ENCODE assay signal across 15 cellular contexts in genomic region chr17:41695134-41695661, GRCh38. TPM values are rescaled to one million over a fixed set of nuclear protein-coding genes. Genes with fewer than 3 reads are reported as not detected.
DNase-seq lines count a peak whose midpoint lies in the region; ATAC-seq, FAIRE-seq and TF ChIP-seq lines count a peak whose summit lies in the region.
"Had no signal": no experiment of that assay in that cellular context is flagged by ENCODE, and none has a peak within 500 bp of the region (broad histone marks: within the 10 kb centered on the region; RNA-seq: fewer than 3 reads in every experiment).

No MANE protein-coding gene starts in this region.

- H2BK5ac ChIP-seq in mesenchymal stem cell (ENCODE audit: low read depth, low read length, poor library complexity, severe bottlenecking) = no peak overlapping the region

- no peak overlapping the region for H4K91ac ChIP-seq in mesenchymal stem cell (ENCODE audit: low read length)

- ATAC-seq in GM12878 (peak; percentile 6; the same call in 1 of the 3 replicates), HG03565 (IDR thresholded peaks at IDR 0.05; ENCODE audit: unreplicated experiment) (no peak), HG03378 (IDR thresholded peaks at IDR 0.05; ENCODE audit: unreplicated experiment) (no peak)

- H3K4me2 ChIP-seq in GM12878 (ENCODE audit: control insufficient read depth, insufficient read depth) (no peak overlapping the region), mesenchymal stem cell (ENCODE audit: low read length, poor library complexity, severe bottlenecking) (no peak overlapping the region)

- peaks cover 9% of the 10 kb centered on the region for H4K20me1 ChIP-seq in GM12878 (ENCODE audit: control insufficient read depth, insufficient read depth)

- H3K9me3 ChIP-seq in GM12878 (replicated peaks; ENCODE audit: control insufficient read depth, insufficient read depth, low read length) = no peaks in the 10 kb centered on the region
- no peaks in the 10 kb centered on the region for H3K9me3 ChIP-seq in mesenchymal stem cell (ENCODE audit: control insufficient read depth, low read length)
- H3K9me3 ChIP-seq: colonic mucosa, HAP-1, MG63 had no signal

- TF ChIP-seq CTCF in GM12878 (IDR thresholded peaks at IDR 0.05 in 2 of 3, conservative IDR thresholded peaks at IDR 0.05 in 1 of 3; ENCODE audit: control insufficient read depth in 2 of 3, extremely low read depth in 1 of 3, insufficient read depth in 1 of 3, low read depth in 3 of 3, low read length in 3 of 3) (no peak), mesothelial cell of epicardium (IDR thresholded peaks at IDR 0.05; ENCODE audit: unreplicated experiment) (no peak)

- FAIRE-seq in GM12878 (lab: Jason Lieb, UNC) = no peak

- no peak overlapping the region for H2BK120ac ChIP-seq in mesenchymal stem cell (ENCODE audit: low read depth, low read length)

- H3K4ac ChIP-seq in mesenchymal stem cell (ENCODE audit: low read depth in 1 of 2, low read length in 2 of 2) = no peak overlapping the region

- H2AK5ac ChIP-seq in mesenchymal stem cell (ENCODE audit: low read length, severe bottlenecking) = no peak overlapping the region

- H3K4me3 Mint-ChIP-seq in mesothelial cell of epicardium = no peak overlapping the region

- no peaks in the 10 kb centered on the region for H3K27me3 Mint-ChIP-seq in mesothelial cell of epicardium (ENCODE audit: low read depth)

- SMC1A ChIA-PET in GM12878 (lab: Charles Lee; ENCODE audit: uncharacterized antibody, unreplicated experiment) = interaction anchor here (1.3 to 3.8 kb wide), 5 partner anchors 16 to 33 kb away, joined by 3 to 57 read pairs (median 9); no protein-coding TSS in a partner anchor

- DNase-seq in DMS53 (lab: John Stamatoyannopoulos, UW) = peak; percentile 36
- no peak for DNase-seq in DMS53 treated with DMSO at 0.1 percent for 48 hours (lab: John Stamatoyannopoulos, UW; ENCODE audit: unreplicated experiment)
- peak; percentile 27 for DNase-seq in G401 (ENCODE audit: low spot score)
- no peak for DNase-seq in GM12878 (ENCODE audit: low read depth, low spot score)
- peak; percentile 33 for DNase-seq in mesenchymal stem cell
- DNase-seq in mesothelial cell of epicardium (ENCODE audit: low spot score in 2 of 2, unreplicated experiment in 2 of 2) = no peak

- H3K14ac ChIP-seq in mesenchymal stem cell (ENCODE audit: low read length in 2 of 2) = no peak overlapping the region

- peaks cover 8% of the 10 kb centered on the region for H3K4me1 ChIP-seq in GM12878 (ENCODE audit: control insufficient read depth, insufficient read depth, low read length)
- peaks cover 19% of the 10 kb centered on the region for H3K4me1 ChIP-seq in mesenchymal stem cell (ENCODE audit: control insufficient read depth, insufficient read depth, low read depth, low read length)

- no peak for TF ChIP-seq EP300 in GM12878 (IDR thresholded peaks at IDR 0.05; ENCODE audit: borderline replicate concordance in 1 of 2, control insufficient read depth in 1 of 2, low read depth in 2 of 2, low read length in 2 of 2)

- H2AFZ ChIP-seq in GM12878 (ENCODE audit: control insufficient read depth, low read depth, low read length) (no peak overlapping the region), mesenchymal stem cell (ENCODE audit: low read depth, low read length) (no peak overlapping the region)

- no peak overlapping the region for H2BK15ac ChIP-seq in mesenchymal stem cell (ENCODE audit: low read depth, poor library complexity, severe bottlenecking)

- 86% methylated on average over 7 of the region's 7 CpGs for WGBS in GM12878 (ENCODE audit: insufficient coverage, insufficient replicate concordance, low lambda C conversion rate, missing lambda C conversion rate)
- 95% methylated on average over 6 of the region's 7 CpGs for WGBS in mesenchymal stem cell

- no peaks in the 10 kb centered on the region for H3K9me3 Mint-ChIP-seq in mesothelial cell of epicardium
- H3K9me3 Mint-ChIP-seq: CD8-positive, alpha-beta memory T cell had no signal

- H3K36me3 Mint-ChIP-seq in mesothelial cell of epicardium = peaks cover 19% of the 10 kb centered on the region

- H3K36me3 ChIP-seq in GM12878 (ENCODE audit: control insufficient read depth in 2 of 2, insufficient read depth in 2 of 2, low read length in 1 of 2) (peaks cover 18 to 29% of the 10 kb centered on the region in 2 experiments), mesenchymal stem cell (ENCODE audit: control insufficient read depth in 1 of 2, insufficient read depth in 2 of 2, low read depth in 1 of 2, low read length in 2 of 2) (peaks cover 35 to 51% of the 10 kb centered on the region in 2 experiments)

- H3K79me2 ChIP-seq in GM12878 (ENCODE audit: control insufficient read depth, insufficient read depth, low read length) = peaks cover 14% of the 10 kb centered on the region

- CTCF ChIA-PET in GM12878 (lab: Yijun Ruan, JAX) = interaction anchor here (0.6 to 10.4 kb wide), 14 partner anchors 8 to 145 kb away, joined by 3 to 265 read pairs (median 6); partner anchors contain the start of gene GAST

- H3K9ac ChIP-seq in GM12878 (ENCODE audit: control insufficient read depth, insufficient read depth, low read length) = no peak overlapping the region
- no peak overlapping the region for H3K9ac ChIP-seq in mesenchymal stem cell (ENCODE audit: low read length)

- no peak overlapping the region for H4K8ac ChIP-seq in mesenchymal stem cell (ENCODE audit: low read length)

- H3K27ac Mint-ChIP-seq in mesothelial cell of epicardium = no peak overlapping the region

- H3K4me3 ChIP-seq in GM12878 = no peak overlapping the region
- H3K4me3 ChIP-seq in mesenchymal stem cell (ENCODE audit: insufficient read depth in 1 of 2, low read depth in 1 of 2, low read length in 2 of 2) = no peak overlapping the region
- H3K4me3 ChIP-seq: colonic mucosa, HAP-1, lung, MG63 had no signal

- no peak overlapping the region for H3K23ac ChIP-seq in mesenchymal stem cell (ENCODE audit: low read length in 2 of 2)

- in situ Hi-C loops in G401 (cut with HindIII; ENCODE audit: low sequenced_read_pairs) = no loop called here
- in situ Hi-C loops in GM12878 (cut with MboI) = loop anchor here (25.0 kb wide), 2 partner anchors 1517 to 1667 kb away; partner anchors contain the start of gene TMEM106A

- BruUV-seq in GM12878 (replicated peaks; lab: Mats Ljungman, UMichigan) = no TSS peak

- intact Hi-C loops in GM12878 (cut with micrococcal nuclease; ENCODE audit: unreplicated experiment) = no loop called here

- H3K4me1 Mint-ChIP-seq in mesothelial cell of epicardium = peaks cover 9% of the 10 kb centered on the region

- no peaks in the 10 kb centered on the region for H3K79me1 ChIP-seq in mesenchymal stem cell (replicated peaks; ENCODE audit: low read length, poor library complexity, severe bottlenecking)

- no peak for TF ChIP-seq RAD21 in GM12878 (IDR thresholded peaks at IDR 0.05; ENCODE audit: insufficient read depth, low read depth, low read length)

- POLR2A ChIA-PET in GM12878 (lab: Charles Lee) = interaction anchor here (0.6 to 3.1 kb wide), 3 partner anchors 16 to 145 kb away, joined by 3 to 16 read pairs (median 3); no protein-coding TSS in a partner anchor

- no peak overlapping the region for H3K18ac ChIP-seq in mesenchymal stem cell (ENCODE audit: low read depth in 1 of 2, low read length in 2 of 2)

- RAD21 ChIA-PET in GM12878 (lab: Charles Lee; ENCODE audit: unreplicated experiment) = interaction anchor here (1.1 to 2.8 kb wide), 8 partner anchors 13 to 46 kb away, joined by 3 to 38 read pairs (median 7); no protein-coding TSS in a partner anchor

- H2BK12ac ChIP-seq in mesenchymal stem cell (ENCODE audit: low read length in 2 of 2) = no peak overlapping the region

- TF ChIP-seq POLR2A in GM12878 (IDR thresholded peaks at IDR 0.05; ENCODE audit: low read depth, low read length) = 0 out of 2 replicates have a peak, but pooled peaks have one; percentile 35

- no peaks in the 10 kb centered on the region for H3K27me3 ChIP-seq in GM12878 (replicated peaks in 1 of 2; ENCODE audit: control insufficient read depth in 2 of 2, insufficient read depth in 2 of 2, low read length in 1 of 2)
- H3K27me3 ChIP-seq in mesenchymal stem cell (ENCODE audit: control insufficient read depth in 1 of 2, insufficient read depth in 1 of 2, low read length in 2 of 2) = no peaks in the 10 kb centered on the region
- H3K27me3 ChIP-seq: colonic mucosa, MG63 had no signal

- H3K27ac ChIP-seq in GM12878 (ENCODE audit: control insufficient read depth, insufficient read depth) (no peak overlapping the region), mesenchymal stem cell (ENCODE audit: low read length, poor library complexity, severe bottlenecking) (peak overlapping the region; percentile 8)
- H3K27ac ChIP-seq: colonic mucosa had no signal

RNA-seq across cellular contexts. Expression of gene EIF1, which starts 6.5 kb away (rescaled TPM):
- total RNA-seq in G401 (2014; rRNA removed; shearing (Covaris generic)) = 18.0 and 39.6 TPM in 2 replicates
- 163 and 168 TPM in 2 replicates for total RNA-seq in GM12878 (2013; cell fraction: nucleolus; rRNA removed)
- 51.0 and 52.6 TPM in 2 replicates for total RNA-seq in GM12878 (2014; rRNA removed)
- 39.4 and 46.7 TPM in 2 replicates for total RNA-seq in GM12878 (2014; rRNA removed; fragmentation: Illumina TruSeq; extraction: Trizol)
- 594 and 609 TPM in 2 replicates for total RNA-seq in GM12878 (2021)
- 318 TPM for polyA plus RNA-seq in GM12878 (2011; ENCODE audit: low read depth)
- 367 TPM in 2 replicates for polyA plus RNA-seq in GM12878 (2011; rRNA removed)
- 104 and 156 TPM in 2 replicates for polyA plus RNA-seq in GM12878 (2011; cell fraction: cytosol; rRNA removed)
- polyA plus RNA-seq in GM12878 (2011; cell fraction: nucleus; rRNA removed) = 149 and 225 TPM in 2 replicates
- 834 and 1,158 TPM in 2 replicates for polyA plus RNA-seq in GM12878 (2012)
- polyA plus RNA-seq in GM12878 (2014; fragmentation: Illumina TruSeq; extraction: Trizol) = 325 and 382 TPM in 2 replicates
- 100 to 1,000 TPM; 670 to 687 TPM for polyA plus RNA-seq in GM12878 (2014; fragmentation: Nextera tagmentation; extraction: Ambion mirVana)
- 144 and 168 TPM in 2 replicates for polyA plus RNA-seq in GM12878 (2014; rRNA removed)
- 100 to 1,000 TPM; 776 to 815 TPM for polyA plus RNA-seq in GM12878 (2016; fragmentation: Nextera tagmentation; extraction: Ambion mirVana)
- polyA minus RNA-seq in GM12878 (2011; rRNA and poly(A)+ RNA removed) = 85.1 and 108 TPM in 2 replicates
- polyA minus RNA-seq in GM12878 (2011; cell fraction: cytosol; rRNA and poly(A)+ RNA removed) = 86.3 and 100 TPM in 2 replicates
- polyA minus RNA-seq in GM12878 (2011; cell fraction: nucleus; rRNA and poly(A)+ RNA removed) = 136 and 167 TPM in 2 replicates
- polyA plus RNA-seq in mesenchymal stem cell (2013, experiment 1 of 2) = 1,039 TPM
- 1,049 TPM for polyA plus RNA-seq in mesenchymal stem cell (2013, experiment 2 of 2)
- 600 to 610 TPM (median 606 TPM) in 3 replicates for total RNA-seq in mesothelial cell of epicardium

RNA-seq across cellular contexts. Expression of gene GAST, which starts 16.9 kb away (rescaled TPM):
- not detected in 2 replicates for total RNA-seq in G401 (2014; rRNA removed; shearing (Covaris generic))
- not detected in 2 replicates for total RNA-seq in GM12878 (2013; cell fraction: nucleolus; rRNA removed)
- total RNA-seq in GM12878 (2014; rRNA removed) (not detected in 2 replicates), GM12878 (2014; rRNA removed; fragmentation: Illumina TruSeq; extraction: Trizol) (not detected in 2 replicates), GM12878 (2021) (not detected in 2 replicates), mesothelial cell of epicardium (not detected in 3 replicates)
- polyA plus RNA-seq in GM12878 (2011; ENCODE audit: low read depth) = not detected
- polyA plus RNA-seq in GM12878 (2011; rRNA removed) (not detected in 2 replicates), GM12878 (2014; fragmentation: Illumina TruSeq; extraction: Trizol) (not detected in 2 replicates), GM12878 (2014; fragmentation: Nextera tagmentation; extraction: Ambion mirVana) (not detected), GM12878 (2014; rRNA removed) (not detected in 2 replicates), GM12878 (2016; fragmentation: Nextera tagmentation; extraction: Ambion mirVana) (not detected)
- polyA plus RNA-seq in GM12878 (2011; cell fraction: cytosol; rRNA removed) = not detected in 2 replicates
- polyA plus RNA-seq in GM12878 (2011; cell fraction: nucleus; rRNA removed) = not detected in 2 replicates
- polyA plus RNA-seq in GM12878 (2012) = not detected in 2 replicates
- polyA minus RNA-seq in GM12878 (2011; rRNA and poly(A)+ RNA removed) = not detected in 2 replicates
- not detected in 2 replicates for polyA minus RNA-seq in GM12878 (2011; cell fraction: cytosol; rRNA and poly(A)+ RNA removed)
- polyA minus RNA-seq in GM12878 (2011; cell fraction: nucleus; rRNA and poly(A)+ RNA removed) = not detected in 2 replicates
- polyA plus RNA-seq in mesenchymal stem cell (2013, experiment 1 of 2) = not detected
- not detected for polyA plus RNA-seq in mesenchymal stem cell (2013, experiment 2 of 2)
- total RNA-seq: CD8-positive, alpha-beta memory T cell; colonic mucosa; fibroblast of lung; lung; temporal lobe had no signal
- polyA plus RNA-seq: CD8-positive, alpha-beta memory T cell; fibroblast of lung; lung had no signal

RNA-seq across cellular contexts. Expression of gene HAP1, which starts 39.2 kb away (rescaled TPM):
- 1.1 and 1.6 TPM in 2 replicates for total RNA-seq in G401 (2014; rRNA removed; shearing (Covaris generic))
- not detected in 2 replicates for total RNA-seq in GM12878 (2013; cell fraction: nucleolus; rRNA removed)
- total RNA-seq in GM12878 (2014; rRNA removed) = not detected in 2 replicates
- total RNA-seq in GM12878 (2014; rRNA removed; fragmentation: Illumina TruSeq; extraction: Trizol) = not detected in 2 replicates
- not detected in 2 replicates for total RNA-seq in GM12878 (2021)
- not detected for polyA plus RNA-seq in GM12878 (2011; ENCODE audit: low read depth)
- polyA plus RNA-seq in GM12878 (2011; rRNA removed) = not detected in 2 replicates
- not detected in 2 replicates for polyA plus RNA-seq in GM12878 (2011; cell fraction: cytosol; rRNA removed)
- polyA plus RNA-seq in GM12878 (2011; cell fraction: nucleus; rRNA removed) = 0.03 and 0.04 TPM in 2 replicates
- polyA plus RNA-seq in GM12878 (2012) = 0.11 TPM in 1 of 2 replicates, not detected in the other
- polyA plus RNA-seq in GM12878 (2014; fragmentation: Illumina TruSeq; extraction: Trizol) = not detected in 2 replicates
- polyA plus RNA-seq in GM12878 (2014; fragmentation: Nextera tagmentation; extraction: Ambion mirVana) = not detected
- not detected in 2 replicates for polyA plus RNA-seq in GM12878 (2014; rRNA removed)
- polyA plus RNA-seq in GM12878 (2016; fragmentation: Nextera tagmentation; extraction: Ambion mirVana) = not detected
- 0.07 TPM in 1 of 2 replicates, not detected in the other for polyA minus RNA-seq in GM12878 (2011; rRNA and poly(A)+ RNA removed)
- not detected in 2 replicates for polyA minus RNA-seq in GM12878 (2011; cell fraction: cytosol; rRNA and poly(A)+ RNA removed)
- polyA minus RNA-seq in GM12878 (2011; cell fraction: nucleus; rRNA and poly(A)+ RNA removed) = not detected in 2 replicates
- 1.6 TPM for polyA plus RNA-seq in mesenchymal stem cell (2013, experiment 1 of 2)
- polyA plus RNA-seq in mesenchymal stem cell (2013, experiment 2 of 2) = 1.5 TPM
- total RNA-seq in mesothelial cell of epicardium = 0.44 to 0.66 TPM (median 0.45 TPM) in 3 replicates
- polyA plus RNA-seq: CD8-positive, alpha-beta memory T cell had no signal

Comparison
In these comparisons a context has a peak if more than half of its experiments do, and no peak if none do; other contexts are left out.
1. DNase-seq: peak in DMS53 (single experiment), G401 (single experiment) and mesenchymal stem cell (single experiment); none in DMS53 treated with DMSO at 0.1 percent for 48 hours (single experiment), GM12878 (single experiment) and mesothelial cell of epicardium (0 of 2).